In genomic region chr1:9115656-9116205, GRCh38 we compare ENCODE assay signal across 21 cellular contexts. TPM values are rescaled to one million over a fixed set of nuclear protein-coding genes. Genes with fewer than 3 reads are reported as not detected.
A peak's percentile ranks its signal among the peaks of the same experiment; 100 is the strongest.
DNase-seq lines count a peak whose midpoint lies in the region; ATAC-seq and TF ChIP-seq lines count a peak whose summit lies in the region.
"Had no signal": no experiment of that assay in that cellular context is flagged by ENCODE, and none has a peak within 500 bp of the region (broad histone marks: within the 10 kb centered on the region; RNA-seq: fewer than 3 reads in every experiment).

No MANE protein-coding gene starts in this region.

- H3K4me3 ChIP-seq in AG10803 (ENCODE audit: low read length) (no peak overlapping the region), fibroblast of mammary gland (ENCODE audit: control insufficient read depth, low read depth, low read length) (no peak overlapping the region)
- H3K4me3 ChIP-seq: adrenal gland, heart right ventricle, Peyer's patch, testis had no signal

- H3K36me3 Mint-ChIP-seq in T-cell: peaks cover 4% of the 10 kb centered on the region
- no peaks in the 10 kb centered on the region for H3K36me3 Mint-ChIP-seq in natural killer cell treated with Interleukin-12 subunit alpha and Interleukin-12 subunit beta and Interleukin-15 and Interleukin-18, amount 100 ng/mL, for 72 hours

- H3K27ac Mint-ChIP-seq in T-cell: peak overlapping the region in 1 of 2 donors; percentile 56
- no peak overlapping the region for H3K27ac Mint-ChIP-seq in natural killer cell treated with Interleukin-12 subunit alpha and Interleukin-12 subunit beta and Interleukin-15 and Interleukin-18, amount 100 ng/mL, for 72 hours
- H3K27ac Mint-ChIP-seq: activated T-helper 17 cell treated with anti-CD3 and anti-CD28 coated beads, Interleukin-2, amount 50 U/mL, for 72 hours had no signal

- POLR2A ChIA-PET in T-cell (lab: Charles Lee): interaction anchor here in 1 of 2 donors (0.7 kb wide), 1 partner anchor 267 kb away, joined by 7 read pairs; no protein-coding TSS in a partner anchor

- H3K27me3 Mint-ChIP-seq in T-cell: no peaks in the 10 kb centered on the region
- no peaks in the 10 kb centered on the region for H3K27me3 Mint-ChIP-seq in natural killer cell treated with Interleukin-12 subunit alpha and Interleukin-12 subunit beta and Interleukin-15 and Interleukin-18, amount 100 ng/mL, for 72 hours
- H3K27me3 Mint-ChIP-seq: activated T-helper 17 cell treated with anti-CD3 and anti-CD28 coated beads, Interleukin-2, amount 50 U/mL, for 72 hours had no signal

- no peaks in the 10 kb centered on the region for H3K9me3 Mint-ChIP-seq in T-cell
- H3K9me3 Mint-ChIP-seq in natural killer cell treated with Interleukin-12 subunit alpha and Interleukin-12 subunit beta and Interleukin-15 and Interleukin-18, amount 100 ng/mL, for 72 hours: no peaks in the 10 kb centered on the region
- H3K9me3 Mint-ChIP-seq: activated T-helper 17 cell treated with anti-CD3 and anti-CD28 coated beads, Interleukin-2, amount 50 U/mL, for 72 hours had no signal

- TF ChIP-seq CTCF in AG10803 (conservative IDR thresholded peaks at IDR 0.05; ENCODE audit: low read length) (no peak), fibroblast of mammary gland (conservative IDR thresholded peaks at IDR 0.05; ENCODE audit: control insufficient read depth, insufficient read depth, low read depth, low read length) (no peak)

- CTCF ChIA-PET in T-cell (lab: Charles Lee): no interaction called here

- no peak overlapping the region for H3K4me3 Mint-ChIP-seq in T-cell
- H3K4me3 Mint-ChIP-seq in natural killer cell treated with Interleukin-12 subunit alpha and Interleukin-12 subunit beta and Interleukin-15 and Interleukin-18, amount 100 ng/mL, for 72 hours: no peak overlapping the region
- H3K4me3 Mint-ChIP-seq: activated T-helper 17 cell treated with anti-CD3 and anti-CD28 coated beads, Interleukin-2, amount 50 U/mL, for 72 hours had no signal

- DNase-seq in AG10803 (ENCODE audit: low read depth) (peak; percentile 42), ELR (ENCODE audit: low read depth) (peak; percentile 5), NCI-H524 treated with DMSO at 0.1 percent for 48 hours (lab: John Stamatoyannopoulos, UW) (peak; percentile 19), fibroblast of mammary gland (ENCODE audit: low read depth) (peak; percentile 70), T-cell (no peak)
- no peak for DNase-seq in effector CD8-positive, alpha-beta T cell (lab: John Stamatoyannopoulos, UW)
- DNase-seq in natural killer cell treated with Interleukin-12 subunit alpha and Interleukin-12 subunit beta and Interleukin-15 and Interleukin-18, amount 100 ng/mL, for 72 hours (ENCODE audit: low spot score): no peak
- DNase-seq: activated CD8-positive, alpha-beta memory T cell treated with anti-CD3 and anti-CD28 coated beads for 24 hours; AML-193; cerebellar nuclear complex; heart right ventricle; mesendoderm; NCI-H1048; NCI-H2227 treated with DMSO at 0.1 percent for 48 hours; Peyer's patch; testis; WERI-Rb-1 had no signal

- ATAC-seq in T-cell (replicated peaks in 1 of 4) (no peak), GM21619 (IDR thresholded peaks at IDR 0.05; ENCODE audit: unreplicated experiment) (no peak)
- ATAC-seq in natural killer cell treated with Interleukin-12 subunit alpha and Interleukin-12 subunit beta and Interleukin-15 and Interleukin-18, amount 100 ng/mL, for 72 hours: no peak
- ATAC-seq: activated T-helper 17 cell treated with anti-CD3 and anti-CD28 coated beads, Interleukin-2, amount 50 U/mL, for 72 hours; sciatic nerve had no signal

- peaks cover 0 to 4% (median 3%) of the 10 kb centered on the region in 3 donors for H3K4me1 Mint-ChIP-seq in T-cell
- peaks cover 0 to 3% of the 10 kb centered on the region in 2 donors for H3K4me1 Mint-ChIP-seq in natural killer cell treated with Interleukin-12 subunit alpha and Interleukin-12 subunit beta and Interleukin-15 and Interleukin-18, amount 100 ng/mL, for 72 hours (ENCODE audit: low read depth in 2 of 2)

RNA-seq across cellular contexts. Expression of gene GPR157, which starts 13.2 kb away (rescaled TPM):
- 10 to 100 TPM in 1 of 5 donors, 1 to 10 TPM in 4; 7.1 to 10.7 (median 8.9) TPM for total RNA-seq in T-cell
- total RNA-seq in natural killer cell treated with Interleukin-12 subunit alpha and Interleukin-12 subunit beta and Interleukin-15 and Interleukin-18, amount 100 ng/mL, for 72 hours: 1 to 10 TPM; 1.6 to 2.9 TPM

RNA-seq across cellular contexts. Expression of gene SLC2A5, which starts 46.3 kb away (rescaled TPM):
- total RNA-seq in T-cell: 1 to 10 TPM in 1 of 5 donors, under 1 TPM in 4; 0.32 to 1.5 (median 0.86) TPM
- total RNA-seq in natural killer cell treated with Interleukin-12 subunit alpha and Interleukin-12 subunit beta and Interleukin-15 and Interleukin-18, amount 100 ng/mL, for 72 hours: not detected

Comparison
In these comparisons a context has a peak if more than half of its experiments do, and no peak if none do; other contexts are left out.
1. DNase-seq: peak in AG10803 (single experiment), ELR (single experiment), NCI-H524 treated with DMSO at 0.1 percent for 48 hours (single experiment) and fibroblast of mammary gland (single experiment); none in effector CD8-positive, alpha-beta T cell (single experiment), T-cell (0 of 34) and natural killer cell treated with Interleukin-12 subunit alpha and Interleukin-12 subunit beta and Interleukin-15 and Interleukin-18, amount 100 ng/mL, for 72 hours (single experiment).